29 cellular contexts compared by ENCODE assay signal in genomic region chr6:143151381-143151780, GRCh38.
"Had no signal": no experiment of that assay in that cellular context is flagged by ENCODE, and none has a peak within 500 bp of the region (broad histone marks: within the 10 kb centered on the region; RNA-seq: fewer than 3 reads in every experiment).

No MANE protein-coding gene starts in this region.

- DNase-seq: activated effector memory CD4-positive, alpha-beta T cell treated with anti-CD3 and anti-CD28 coated beads, Interleukin-2, amount 50 U/mL, for 16 hours; activated effector memory CD4-positive, alpha-beta T cell treated with Interleukin-2 at 50 U/mL for 16 hours; activated gamma-delta T cell; activated gamma-delta T cell treated with Interleukin-2 at 50 U/mL for 16 hours; activated naive CD4-positive, alpha-beta T cell; activated naive CD4-positive, alpha-beta T cell treated with anti-CD3 and anti-CD28 coated beads for 36 hours; activated naive CD4-positive, alpha-beta T cell treated with anti-CD3 and anti-CD28 coated beads, Interleukin-2, amount 10 ng/mL, durations not matched to agents 7 days and 5 days; activated naive CD4-positive, alpha-beta T cell treated with anti-CD3 and anti-CD28 coated beads, Interleukin-2, amount 50 U/mL, for 16 hours; activated naive CD4-positive, alpha-beta T cell treated with Interleukin-2 at 50 U/mL for 16 hours; activated naive CD8-positive, alpha-beta T cell treated with anti-CD3 and anti-CD28 coated beads for 36 hours; activated naive CD8-positive, alpha-beta T cell treated with anti-CD3 and anti-CD28 coated beads, Interleukin-2, amount 10 ng/mL, durations not matched to agents 7 days and 5 days; activated naive CD8-positive, alpha-beta T cell treated with anti-CD3 and anti-CD28 coated beads, Interleukin-2, amount 50 U/mL, for 24 hours; activated T-cell treated with anti-CD3 and anti-CD28 coated beads, Interleukin-2, amount 50 U/mL, for 1 hour; activated T-cell treated with anti-CD3 and anti-CD28 coated beads, Interleukin-2, amount 50 U/mL, for 24 hours; activated T-cell treated with anti-CD3 and anti-CD28 coated beads, Interleukin-2, amount 50 U/mL, for 4 hours; activated T-cell treated with anti-CD3 and anti-CD28 coated beads, Interleukin-2, amount 50 U/mL, for 48 hours; activated T-cell treated with anti-CD3 and anti-CD28 coated beads, Interleukin-2, amount 50 U/mL, for 72 hours; adrenal gland; amniotic stem cell; amygdala; anterior cingulate cortex; aorta; body of pancreas; brain microvascular endothelial cell; caudate nucleus; central memory CD4-positive, alpha-beta T cell; cerebellar nuclear complex had no signal

- ATAC-seq: activated naive CD4-positive, alpha-beta T cell treated with anti-CD3 and anti-CD28 coated beads, Interleukin-2, amount 50 U/mL, for 72 hours; activated naive CD8-positive, alpha-beta T cell treated with anti-CD3 and anti-CD28 coated beads, Interleukin-2, amount 50 U/mL, for 24 hours; activated T-cell treated with anti-CD3 and anti-CD28 coated beads, Interleukin-2, amount 50 U/mL, for 4 hours; activated T-cell treated with anti-CD3 and anti-CD28 coated beads, Interleukin-2, amount 50 U/mL, for 72 hours; activated T-helper 17 cell treated with anti-CD3 and anti-CD28 coated beads, Interleukin-2, amount 50 U/mL, for 72 hours; body of pancreas had no signal
